Comparison of ENCODE assay signal across 19 cellular contexts in genomic region chr6:52152070-52152423, GRCh38. TPM values are rescaled to one million over a fixed set of nuclear protein-coding genes. Genes with fewer than 3 reads are reported as not detected.
DNase-seq lines count a peak whose midpoint lies in the region; ATAC-seq, FAIRE-seq and TF ChIP-seq lines count a peak whose summit lies in the region.
"Had no signal": no experiment of that assay in that cellular context is flagged by ENCODE, and none has a peak within 500 bp of the region (broad histone marks: within the 10 kb centered on the region; RNA-seq: fewer than 3 reads in every experiment).

No MANE protein-coding gene starts in this region.

- no peaks in the 10 kb centered on the region for H3K79me2 ChIP-seq in HepG2 (ENCODE audit: insufficient read depth, low read length)

- POLR2A ChIA-PET in HepG2 (lab: Yijun Ruan, JAX): no interaction called here

- H2AFZ ChIP-seq in HepG2 (ENCODE audit: low read length): no peak overlapping the region

- intact Hi-C loops in HepG2 (cut with micrococcal nuclease; ENCODE audit: unreplicated experiment) (no loop called here), right lobe of liver (cut with DNase I) (no loop called here), esophagus muscularis mucosa (cut with DNase I) (no loop called here), gastrocnemius medialis (cut with DNase I; ENCODE audit: low total_unique reads) (no loop called here)

- TF ChIP-seq EP300 in HepG2 (IDR thresholded peaks at IDR 0.05; ENCODE audit: low read depth in 2 of 2, low read length in 2 of 2): no peak
- no peak for TF ChIP-seq EP300 in HepG2 (CRISPR knock-in tag; IDR thresholded peaks at IDR 0.05; ENCODE audit: borderline replicate concordance)
- no peak for TF ChIP-seq EP300 in esophagus muscularis mucosa (IDR thresholded peaks at IDR 0.05)

- peaks cover 0 to 4% of the 10 kb centered on the region in 2 experiments; a peak in 1 of 5 replicates for H3K27me3 ChIP-seq in HepG2 (ENCODE audit: control insufficient read depth in 1 of 2, insufficient read depth in 2 of 2, low read length in 2 of 2)
- H3K27me3 ChIP-seq in right lobe of liver: no peaks in the 10 kb centered on the region
- no peaks in the 10 kb centered on the region for H3K27me3 ChIP-seq in esophagus muscularis mucosa
- no peaks in the 10 kb centered on the region for H3K27me3 ChIP-seq in gastrocnemius medialis
- H3K27me3 ChIP-seq: BLaER1 had no signal

- H3K4me1 ChIP-seq in HepG2 (ENCODE audit: insufficient read depth, low read length): no peaks in the 10 kb centered on the region
- peaks cover 0 to 6% (median 0%) of the 10 kb centered on the region in 4 donors for H3K4me1 ChIP-seq in right lobe of liver
- H3K4me1 ChIP-seq in esophagus muscularis mucosa: no peaks in the 10 kb centered on the region
- H3K4me1 ChIP-seq in gastrocnemius medialis: peaks cover 10 to 19% of the 10 kb centered on the region in 2 donors

- H3K4me2 ChIP-seq in HepG2 (ENCODE audit: low read depth, low read length): no peak overlapping the region
- H3K4me2 ChIP-seq: BLaER1 had no signal

- no peak for TF ChIP-seq RAD21 in HepG2 (CRISPR knock-in tag; IDR thresholded peaks at IDR 0.05)

- H4K20me1 ChIP-seq in HepG2 (ENCODE audit: insufficient read depth, low read length): no peaks in the 10 kb centered on the region
- H4K20me1 ChIP-seq: BLaER1 had no signal

- DNase-seq in HepG2 (ENCODE audit: low spot score) (no peak), right lobe of liver (no peak), esophagus muscularis mucosa (ENCODE audit: extremely low spot score) (peak; percentile 29), gastrocnemius medialis (no peak), GM03348 (ENCODE audit: low spot score) (no peak)
- DNase-seq in activated effector memory CD4-positive, alpha-beta T cell treated with anti-CD3 and anti-CD28 coated beads, Interleukin-2, amount 50 U/mL, for 16 hours: no peak
- DNase-seq: AML-193; CD4-positive, CD25-positive, alpha-beta regulatory T cell; IMR-90; KG1 had no signal

- no TSS peak for BruUV-seq in HepG2 (replicated peaks; lab: Mats Ljungman, UMichigan)

- FAIRE-seq in HepG2 (lab: Jason Lieb, UNC): no peak
- FAIRE-seq: GM12878, GM18507 had no signal

- ATAC-seq in HepG2 (no peak), right lobe of liver (no peak), gastrocnemius medialis (no peak), HG02763 (IDR thresholded peaks at IDR 0.05; ENCODE audit: unreplicated experiment) (no peak), GM21381 (IDR thresholded peaks at IDR 0.05; ENCODE audit: unreplicated experiment) (no peak)
- ATAC-seq: GM12878, HCT116 had no signal

- H3K9ac ChIP-seq in HepG2 (ENCODE audit: insufficient read depth, low read depth, low read length): no peak overlapping the region
- H3K9ac ChIP-seq: BLaER1 had no signal

- no peak overlapping the region for H3K4me3 ChIP-seq in HepG2 (replicated peaks in 1 of 3; ENCODE audit: insufficient read depth in 1 of 3, low read depth in 2 of 3, low read length in 3 of 3)
- H3K4me3 ChIP-seq in right lobe of liver: no peak overlapping the region
- no peak overlapping the region for H3K4me3 ChIP-seq in esophagus muscularis mucosa
- no peak overlapping the region for H3K4me3 ChIP-seq in gastrocnemius medialis
- H3K4me3 ChIP-seq: BLaER1, GM12878 had no signal

- H3K36me3 ChIP-seq in HepG2 (replicated peaks in 1 of 2; ENCODE audit: control insufficient read depth in 1 of 2, insufficient read depth in 2 of 2, low read length in 2 of 2): no peaks in the 10 kb centered on the region
- no peaks in the 10 kb centered on the region for H3K36me3 ChIP-seq in right lobe of liver
- H3K36me3 ChIP-seq in esophagus muscularis mucosa: no peaks in the 10 kb centered on the region
- H3K36me3 ChIP-seq in gastrocnemius medialis: peaks cover 0 to 4% of the 10 kb centered on the region in 2 donors
- H3K36me3 ChIP-seq: BLaER1 had no signal

- H3K9me3 ChIP-seq in HepG2 (ENCODE audit: low read length) (no peaks in the 10 kb centered on the region), right lobe of liver (no peaks in the 10 kb centered on the region), esophagus muscularis mucosa (no peaks in the 10 kb centered on the region), gastrocnemius medialis (no peaks in the 10 kb centered on the region)
- H3K9me3 ChIP-seq: BLaER1 had no signal

- no peak overlapping the region for H3K27ac ChIP-seq in HepG2 (ENCODE audit: extremely low read length, insufficient read depth, low read length)
- H3K27ac ChIP-seq in right lobe of liver: no peak overlapping the region
- H3K27ac ChIP-seq in esophagus muscularis mucosa (replicated peaks in 1 of 4): no peak overlapping the region
- H3K27ac ChIP-seq in gastrocnemius medialis: peak overlapping the region; percentile 6 to 60 (median 40)
- H3K27ac ChIP-seq: 22Rv1, BLaER1 had no signal

- in situ Hi-C loops in HepG2 (cut with HindIII; ENCODE audit: extremely low pct_ligation_motif_present, low pct_unique_long_range_greater_than_20kb) (loop anchor here (25.0 kb wide), 1 partner anchor 510 kb away; the partner anchor contains the start of gene TMEM14A), gastrocnemius medialis (cut with MboI; ENCODE audit: low sequenced_read_pairs in 4 of 4) (no loop called here)

- TF ChIP-seq POLR2A in HepG2 (IDR thresholded peaks at IDR 0.05; ENCODE audit: insufficient read depth in 1 of 2, low read depth in 2 of 2, low read length in 2 of 2): no peak
- TF ChIP-seq POLR2A in right lobe of liver (IDR thresholded peaks at IDR 0.05): no peak
- TF ChIP-seq POLR2A in esophagus muscularis mucosa (IDR thresholded peaks at IDR 0.05; ENCODE audit: low read depth): no peak
- no peak for TF ChIP-seq POLR2A in gastrocnemius medialis (IDR thresholded peaks at IDR 0.05)

- TF ChIP-seq CTCF in HepG2 (CRISPR knock-in tag; IDR thresholded peaks at IDR 0.05) (no peak), right lobe of liver (IDR thresholded peaks at IDR 0.05) (no peak), esophagus muscularis mucosa (IDR thresholded peaks at IDR 0.05) (no peak), gastrocnemius medialis (IDR thresholded peaks at IDR 0.05 in 4 of 5, conservative IDR thresholded peaks at IDR 0.05 in 1 of 5) (no peak)

- CTCF ChIA-PET in HepG2 (lab: Yijun Ruan, JAX; ENCODE audit: low intra/inter-chr PET ratio, low total read pairs): no interaction called here

TF ChIP-seq in HepG2, 621 proteins besides CTCF, POLR2A, EP300 and RAD21 (continues in another document):
- no peak for TF ChIP-seq E2F5 (CRISPR knock-in tag; conservative IDR thresholded peaks at IDR 0.05)
- TF ChIP-seq, protein P1, sequence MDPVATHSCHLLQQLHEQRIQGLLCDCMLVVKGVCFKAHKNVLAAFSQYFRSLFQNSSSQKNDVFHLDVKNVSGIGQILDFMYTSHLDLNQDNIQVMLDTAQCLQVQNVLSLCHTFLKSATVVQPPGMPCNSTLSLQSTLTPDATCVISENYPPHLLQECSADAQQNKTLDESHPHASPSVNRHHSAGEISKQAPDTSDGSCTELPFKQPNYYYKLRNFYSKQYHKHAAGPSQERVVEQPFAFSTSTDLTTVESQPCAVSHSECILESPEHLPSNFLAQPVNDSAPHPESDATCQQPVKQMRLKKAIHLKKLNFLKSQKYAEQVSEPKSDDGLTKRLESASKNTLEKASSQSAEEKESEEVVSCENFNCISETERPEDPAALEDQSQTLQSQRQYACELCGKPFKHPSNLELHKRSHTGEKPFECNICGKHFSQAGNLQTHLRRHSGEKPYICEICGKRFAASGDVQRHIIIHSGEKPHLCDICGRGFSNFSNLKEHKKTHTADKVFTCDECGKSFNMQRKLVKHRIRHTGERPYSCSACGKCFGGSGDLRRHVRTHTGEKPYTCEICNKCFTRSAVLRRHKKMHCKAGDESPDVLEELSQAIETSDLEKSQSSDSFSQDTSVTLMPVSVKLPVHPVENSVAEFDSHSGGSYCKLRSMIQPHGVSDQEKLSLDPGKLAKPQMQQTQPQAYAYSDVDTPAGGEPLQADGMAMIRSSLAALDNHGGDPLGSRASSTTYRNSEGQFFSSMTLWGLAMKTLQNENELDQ (CRISPR knock-in tag; IDR thresholded peaks at IDR 0.05; ENCODE audit: borderline replicate concordance): no peak

RNA-seq across cellular contexts. Expression of gene IL17A, which starts 34.1 kb away (rescaled TPM):
- total RNA-seq in HepG2 (2016; rRNA removed; fragmentation: Illumina TruSeq; extraction: Trizol): not detected in 2 replicates
- not detected in 2 replicates for total RNA-seq in HepG2 (2016; cell fraction: cytosol; rRNA removed; fragmentation: Illumina TruSeq; extraction: Trizol; ENCODE audit: low read depth)
- not detected in 2 replicates for total RNA-seq in HepG2 (2016; cell fraction: insoluble cytoplasmic fraction; rRNA removed; fragmentation: Illumina TruSeq; extraction: Trizol)
- not detected in 2 replicates for total RNA-seq in HepG2 (2016; cell fraction: membrane; rRNA removed; fragmentation: Illumina TruSeq; extraction: Trizol)
- total RNA-seq in HepG2 (2016; cell fraction: nucleus; rRNA removed; fragmentation: Illumina TruSeq; extraction: Trizol): not detected in 2 replicates
- not detected in 2 replicates for polyA plus RNA-seq in HepG2 (2011; rRNA removed)
- polyA plus RNA-seq in HepG2 (2011; cell fraction: cytosol; rRNA removed): not detected in 2 replicates
- not detected in 2 replicates for polyA plus RNA-seq in HepG2 (2011; cell fraction: nucleus; rRNA removed)
- polyA plus RNA-seq in HepG2 (2012): not detected in 2 replicates
- not detected in 2 replicates for polyA plus RNA-seq in HepG2 (2016; cell fraction: cytosol; fragmentation: Illumina TruSeq; extraction: Trizol; ENCODE audit: low read depth)
- polyA plus RNA-seq in HepG2 (2016; cell fraction: insoluble cytoplasmic fraction; fragmentation: Illumina TruSeq; extraction: Trizol; ENCODE audit: low read depth): not detected in 2 replicates
- not detected in 2 replicates for polyA plus RNA-seq in HepG2 (2016; cell fraction: membrane; fragmentation: Illumina TruSeq; extraction: Trizol; ENCODE audit: low read depth)
- not detected in 2 replicates for polyA plus RNA-seq in HepG2 (2016; cell fraction: nucleus; fragmentation: Illumina TruSeq; extraction: Trizol; ENCODE audit: insufficient read depth, low read depth)
- polyA minus RNA-seq in HepG2 (2011; rRNA and poly(A)+ RNA removed; ENCODE audit: low replicate concordance): not detected in 2 replicates
- not detected in 2 replicates for polyA minus RNA-seq in HepG2 (2011; cell fraction: cytosol; rRNA and poly(A)+ RNA removed)
- polyA minus RNA-seq in HepG2 (2011; cell fraction: nucleus; rRNA and poly(A)+ RNA removed): not detected in 2 replicates
- not detected for total RNA-seq in right lobe of liver
- total RNA-seq in esophagus muscularis mucosa: not detected
- total RNA-seq in gastrocnemius medialis: not detected
- total RNA-seq: CD4-positive, CD25-positive, alpha-beta regulatory T cell; Daoy; GM12878; H4; IMR-90 had no signal
- polyA plus RNA-seq: GM12878, IMR-90 had no signal

Comparison
In these comparisons a context has a peak if more than half of its experiments do, and no peak if none do; other contexts are left out.
1. H3K27ac ChIP-seq: peak in gastrocnemius medialis (4 of 4); none in HepG2 (single experiment), right lobe of liver (0 of 3) and esophagus muscularis mucosa (0 of 4).